Comparison of ENCODE assay signal across 1 cellular context in the genomic region with DNA sequence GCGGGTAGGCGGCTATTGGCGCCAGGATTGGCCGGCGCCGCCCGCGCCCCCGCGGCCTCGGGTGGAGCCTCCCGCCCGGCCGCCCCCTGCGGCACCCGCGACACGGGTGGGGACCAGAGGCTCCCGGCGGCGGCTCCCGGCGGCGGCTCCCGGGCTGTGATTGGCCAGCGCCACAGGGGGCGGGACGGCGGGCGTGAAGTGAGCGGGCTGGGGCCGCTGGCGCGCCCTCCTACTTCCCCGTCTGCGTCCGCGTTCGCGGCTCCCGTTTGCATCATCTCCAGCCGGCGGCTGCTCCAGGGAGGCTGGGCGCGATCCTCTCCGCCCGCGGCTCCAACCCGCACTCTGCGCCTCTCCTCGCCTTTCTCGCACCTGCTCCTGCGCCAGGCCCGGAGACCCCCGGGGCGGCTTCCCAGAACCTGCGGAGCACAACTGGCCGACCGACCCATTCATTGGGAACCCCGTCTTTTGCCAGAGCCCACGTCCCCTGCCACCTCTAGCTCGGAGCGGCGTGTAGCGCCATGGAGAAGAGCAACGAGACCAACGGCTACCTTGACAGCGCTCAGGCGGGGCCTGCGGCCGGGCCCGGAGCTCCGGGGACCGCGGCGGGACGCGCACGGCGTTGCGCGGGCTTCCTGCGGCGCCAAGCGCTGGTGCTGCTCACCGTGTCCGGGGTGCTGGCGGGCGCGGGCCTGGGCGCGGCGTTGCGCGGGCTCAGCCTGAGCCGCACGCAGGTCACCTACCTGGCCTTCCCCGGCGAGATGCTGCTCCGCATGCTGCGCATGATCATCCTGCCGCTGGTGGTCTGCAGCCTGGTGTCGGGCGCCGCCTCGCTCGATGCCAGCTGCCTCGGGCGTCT.
TF ChIP-seq lines count a peak whose summit lies in the region.

A gene (plus strand): TSS at position 274 of the 856 bp plus-strand sequence. CDS start 245 bp downstream, at position 519.

TF ChIP-seq in HepG2, 621 proteins besides CTCF, POLR2A, EP300 and RAD21 (continued from another document and continues in another):
- TF ChIP-seq, protein P1, sequence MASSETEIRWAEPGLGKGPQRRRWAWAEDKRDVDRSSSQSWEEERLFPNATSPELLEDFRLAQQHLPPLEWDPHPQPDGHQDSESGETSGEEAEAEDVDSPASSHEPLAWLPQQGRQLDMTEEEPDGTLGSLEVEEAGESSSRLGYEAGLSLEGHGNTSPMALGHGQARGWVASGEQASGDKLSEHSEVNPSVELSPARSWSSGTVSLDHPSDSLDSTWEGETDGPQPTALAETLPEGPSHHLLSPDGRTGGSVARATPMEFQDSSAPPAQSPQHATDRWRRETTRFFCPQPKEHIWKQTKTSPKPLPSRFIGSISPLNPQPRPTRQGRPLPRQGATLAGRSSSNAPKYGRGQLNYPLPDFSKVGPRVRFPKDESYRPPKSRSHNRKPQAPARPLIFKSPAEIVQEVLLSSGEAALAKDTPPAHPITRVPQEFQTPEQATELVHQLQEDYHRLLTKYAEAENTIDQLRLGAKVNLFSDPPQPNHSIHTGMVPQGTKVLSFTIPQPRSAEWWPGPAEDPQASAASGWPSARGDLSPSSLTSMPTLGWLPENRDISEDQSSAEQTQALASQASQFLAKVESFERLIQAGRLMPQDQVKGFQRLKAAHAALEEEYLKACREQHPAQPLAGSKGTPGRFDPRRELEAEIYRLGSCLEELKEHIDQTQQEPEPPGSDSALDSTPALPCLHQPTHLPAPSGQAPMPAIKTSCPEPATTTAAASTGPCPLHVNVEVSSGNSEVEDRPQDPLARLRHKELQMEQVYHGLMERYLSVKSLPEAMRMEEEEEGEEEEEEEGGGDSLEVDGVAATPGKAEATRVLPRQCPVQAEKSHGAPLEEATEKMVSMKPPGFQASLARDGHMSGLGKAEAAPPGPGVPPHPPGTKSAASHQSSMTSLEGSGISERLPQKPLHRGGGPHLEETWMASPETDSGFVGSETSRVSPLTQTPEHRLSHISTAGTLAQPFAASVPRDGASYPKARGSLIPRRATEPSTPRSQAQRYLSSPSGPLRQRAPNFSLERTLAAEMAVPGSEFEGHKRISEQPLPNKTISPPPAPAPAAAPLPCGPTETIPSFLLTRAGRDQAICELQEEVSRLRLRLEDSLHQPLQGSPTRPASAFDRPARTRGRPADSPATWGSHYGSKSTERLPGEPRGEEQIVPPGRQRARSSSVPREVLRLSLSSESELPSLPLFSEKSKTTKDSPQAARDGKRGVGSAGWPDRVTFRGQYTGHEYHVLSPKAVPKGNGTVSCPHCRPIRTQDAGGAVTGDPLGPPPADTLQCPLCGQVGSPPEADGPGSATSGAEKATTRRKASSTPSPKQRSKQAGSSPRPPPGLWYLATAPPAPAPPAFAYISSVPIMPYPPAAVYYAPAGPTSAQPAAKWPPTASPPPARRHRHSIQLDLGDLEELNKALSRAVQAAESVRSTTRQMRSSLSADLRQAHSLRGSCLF (CRISPR knock-in tag; IDR thresholded peaks at IDR 0.05; ENCODE audit: borderline replicate concordance) = no peak; the same call in 1 of the 2 replicates
- peak; percentile 66 for TF ChIP-seq SP5 (CRISPR knock-in tag; IDR thresholded peaks at IDR 0.05; ENCODE audit: borderline replicate concordance, low read depth)
- no peak for TF ChIP-seq ZEB1 (IDR thresholded peaks at IDR 0.05; ENCODE audit: insufficient replicate concordance, low read depth)
- no peak for TF ChIP-seq TBL1XR1 (IDR thresholded peaks at IDR 0.05; ENCODE audit: borderline replicate concordance, low read length, partially characterized antibody)
- TF ChIP-seq NONO (IDR thresholded peaks at IDR 0.05) = no peak
- TF ChIP-seq NONO (CRISPR knock-in tag; conservative IDR thresholded peaks at IDR 0.05) = peak; percentile 72; the same call in 1 of the 2 replicates
- TF ChIP-seq, protein P2, sequence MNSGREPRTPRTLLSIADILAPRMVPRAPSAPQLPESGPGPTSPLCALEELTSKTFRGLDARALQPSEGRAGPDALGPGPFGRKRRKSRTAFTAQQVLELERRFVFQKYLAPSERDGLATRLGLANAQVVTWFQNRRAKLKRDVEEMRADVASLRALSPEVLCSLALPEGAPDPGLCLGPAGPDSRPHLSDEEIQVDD (CRISPR knock-in tag; IDR thresholded peaks at IDR 0.05; ENCODE audit: borderline replicate concordance) = peak; percentile 1; the same call in 1 of the 2 replicates
- no peak for TF ChIP-seq MLLT10 (CRISPR knock-in tag; IDR thresholded peaks at IDR 0.05)
- no peak for TF ChIP-seq NFIB (CRISPR knock-in tag; IDR thresholded peaks at IDR 0.05; ENCODE audit: borderline replicate concordance)
- no peak; the same call in 1 of the 2 replicates for TF ChIP-seq ZNF225 (CRISPR knock-in tag; IDR thresholded peaks at IDR 0.05)
- peak in 1 of 2 experiments; percentile 42; a peak in 1 of 4 replicates for TF ChIP-seq KLF16 (CRISPR knock-in tag; IDR thresholded peaks at IDR 0.05)
- no peak for TF ChIP-seq HCFC1 (IDR thresholded peaks at IDR 0.05; ENCODE audit: low read depth, low read length)
- no peak for TF ChIP-seq ZFP36L1 (CRISPR knock-in tag; IDR thresholded peaks at IDR 0.05)
- no peak; the same call in 1 of the 2 replicates for TF ChIP-seq GATAD1 (CRISPR knock-in tag; IDR thresholded peaks at IDR 0.05)
- no peak for TF ChIP-seq KDM4B (CRISPR knock-in tag; IDR thresholded peaks at IDR 0.05)
- TF ChIP-seq SOX6 (IDR thresholded peaks at IDR 0.05) = no peak
- TF ChIP-seq SOX6 (CRISPR knock-in tag; IDR thresholded peaks at IDR 0.05) = peak; percentile 42; the same call in 1 of the 2 replicates
- no peak for TF ChIP-seq ELF4 (CRISPR knock-in tag; IDR thresholded peaks at IDR 0.05; ENCODE audit: borderline replicate concordance)
- TF ChIP-seq, protein P3, sequence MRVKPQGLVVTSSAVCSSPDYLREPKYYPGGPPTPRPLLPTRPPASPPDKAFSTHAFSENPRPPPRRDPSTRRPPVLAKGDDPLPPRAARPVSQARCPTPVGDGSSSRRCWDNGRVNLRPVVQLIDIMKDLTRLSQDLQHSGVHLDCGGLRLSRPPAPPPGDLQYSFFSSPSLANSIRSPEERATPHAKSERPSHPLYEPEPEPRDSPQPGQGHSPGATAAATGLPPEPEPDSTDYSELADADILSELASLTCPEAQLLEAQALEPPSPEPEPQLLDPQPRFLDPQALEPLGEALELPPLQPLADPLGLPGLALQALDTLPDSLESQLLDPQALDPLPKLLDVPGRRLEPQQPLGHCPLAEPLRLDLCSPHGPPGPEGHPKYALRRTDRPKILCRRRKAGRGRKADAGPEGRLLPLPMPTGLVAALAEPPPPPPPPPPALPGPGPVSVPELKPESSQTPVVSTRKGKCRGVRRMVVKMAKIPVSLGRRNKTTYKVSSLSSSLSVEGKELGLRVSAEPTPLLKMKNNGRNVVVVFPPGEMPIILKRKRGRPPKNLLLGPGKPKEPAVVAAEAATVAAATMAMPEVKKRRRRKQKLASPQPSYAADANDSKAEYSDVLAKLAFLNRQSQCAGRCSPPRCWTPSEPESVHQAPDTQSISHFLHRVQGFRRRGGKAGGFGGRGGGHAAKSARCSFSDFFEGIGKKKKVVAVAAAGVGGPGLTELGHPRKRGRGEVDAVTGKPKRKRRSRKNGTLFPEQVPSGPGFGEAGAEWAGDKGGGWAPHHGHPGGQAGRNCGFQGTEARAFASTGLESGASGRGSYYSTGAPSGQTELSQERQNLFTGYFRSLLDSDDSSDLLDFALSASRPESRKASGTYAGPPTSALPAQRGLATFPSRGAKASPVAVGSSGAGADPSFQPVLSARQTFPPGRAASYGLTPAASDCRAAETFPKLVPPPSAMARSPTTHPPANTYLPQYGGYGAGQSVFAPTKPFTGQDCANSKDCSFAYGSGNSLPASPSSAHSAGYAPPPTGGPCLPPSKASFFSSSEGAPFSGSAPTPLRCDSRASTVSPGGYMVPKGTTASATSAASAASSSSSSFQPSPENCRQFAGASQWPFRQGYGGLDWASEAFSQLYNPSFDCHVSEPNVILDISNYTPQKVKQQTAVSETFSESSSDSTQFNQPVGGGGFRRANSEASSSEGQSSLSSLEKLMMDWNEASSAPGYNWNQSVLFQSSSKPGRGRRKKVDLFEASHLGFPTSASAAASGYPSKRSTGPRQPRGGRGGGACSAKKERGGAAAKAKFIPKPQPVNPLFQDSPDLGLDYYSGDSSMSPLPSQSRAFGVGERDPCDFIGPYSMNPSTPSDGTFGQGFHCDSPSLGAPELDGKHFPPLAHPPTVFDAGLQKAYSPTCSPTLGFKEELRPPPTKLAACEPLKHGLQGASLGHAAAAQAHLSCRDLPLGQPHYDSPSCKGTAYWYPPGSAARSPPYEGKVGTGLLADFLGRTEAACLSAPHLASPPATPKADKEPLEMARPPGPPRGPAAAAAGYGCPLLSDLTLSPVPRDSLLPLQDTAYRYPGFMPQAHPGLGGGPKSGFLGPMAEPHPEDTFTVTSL (CRISPR knock-in tag; IDR thresholded peaks at IDR 0.05; ENCODE audit: borderline replicate concordance) = 0 out of 2 replicates have a peak, but pooled peaks have one; percentile 19
- TF ChIP-seq, protein P4, sequence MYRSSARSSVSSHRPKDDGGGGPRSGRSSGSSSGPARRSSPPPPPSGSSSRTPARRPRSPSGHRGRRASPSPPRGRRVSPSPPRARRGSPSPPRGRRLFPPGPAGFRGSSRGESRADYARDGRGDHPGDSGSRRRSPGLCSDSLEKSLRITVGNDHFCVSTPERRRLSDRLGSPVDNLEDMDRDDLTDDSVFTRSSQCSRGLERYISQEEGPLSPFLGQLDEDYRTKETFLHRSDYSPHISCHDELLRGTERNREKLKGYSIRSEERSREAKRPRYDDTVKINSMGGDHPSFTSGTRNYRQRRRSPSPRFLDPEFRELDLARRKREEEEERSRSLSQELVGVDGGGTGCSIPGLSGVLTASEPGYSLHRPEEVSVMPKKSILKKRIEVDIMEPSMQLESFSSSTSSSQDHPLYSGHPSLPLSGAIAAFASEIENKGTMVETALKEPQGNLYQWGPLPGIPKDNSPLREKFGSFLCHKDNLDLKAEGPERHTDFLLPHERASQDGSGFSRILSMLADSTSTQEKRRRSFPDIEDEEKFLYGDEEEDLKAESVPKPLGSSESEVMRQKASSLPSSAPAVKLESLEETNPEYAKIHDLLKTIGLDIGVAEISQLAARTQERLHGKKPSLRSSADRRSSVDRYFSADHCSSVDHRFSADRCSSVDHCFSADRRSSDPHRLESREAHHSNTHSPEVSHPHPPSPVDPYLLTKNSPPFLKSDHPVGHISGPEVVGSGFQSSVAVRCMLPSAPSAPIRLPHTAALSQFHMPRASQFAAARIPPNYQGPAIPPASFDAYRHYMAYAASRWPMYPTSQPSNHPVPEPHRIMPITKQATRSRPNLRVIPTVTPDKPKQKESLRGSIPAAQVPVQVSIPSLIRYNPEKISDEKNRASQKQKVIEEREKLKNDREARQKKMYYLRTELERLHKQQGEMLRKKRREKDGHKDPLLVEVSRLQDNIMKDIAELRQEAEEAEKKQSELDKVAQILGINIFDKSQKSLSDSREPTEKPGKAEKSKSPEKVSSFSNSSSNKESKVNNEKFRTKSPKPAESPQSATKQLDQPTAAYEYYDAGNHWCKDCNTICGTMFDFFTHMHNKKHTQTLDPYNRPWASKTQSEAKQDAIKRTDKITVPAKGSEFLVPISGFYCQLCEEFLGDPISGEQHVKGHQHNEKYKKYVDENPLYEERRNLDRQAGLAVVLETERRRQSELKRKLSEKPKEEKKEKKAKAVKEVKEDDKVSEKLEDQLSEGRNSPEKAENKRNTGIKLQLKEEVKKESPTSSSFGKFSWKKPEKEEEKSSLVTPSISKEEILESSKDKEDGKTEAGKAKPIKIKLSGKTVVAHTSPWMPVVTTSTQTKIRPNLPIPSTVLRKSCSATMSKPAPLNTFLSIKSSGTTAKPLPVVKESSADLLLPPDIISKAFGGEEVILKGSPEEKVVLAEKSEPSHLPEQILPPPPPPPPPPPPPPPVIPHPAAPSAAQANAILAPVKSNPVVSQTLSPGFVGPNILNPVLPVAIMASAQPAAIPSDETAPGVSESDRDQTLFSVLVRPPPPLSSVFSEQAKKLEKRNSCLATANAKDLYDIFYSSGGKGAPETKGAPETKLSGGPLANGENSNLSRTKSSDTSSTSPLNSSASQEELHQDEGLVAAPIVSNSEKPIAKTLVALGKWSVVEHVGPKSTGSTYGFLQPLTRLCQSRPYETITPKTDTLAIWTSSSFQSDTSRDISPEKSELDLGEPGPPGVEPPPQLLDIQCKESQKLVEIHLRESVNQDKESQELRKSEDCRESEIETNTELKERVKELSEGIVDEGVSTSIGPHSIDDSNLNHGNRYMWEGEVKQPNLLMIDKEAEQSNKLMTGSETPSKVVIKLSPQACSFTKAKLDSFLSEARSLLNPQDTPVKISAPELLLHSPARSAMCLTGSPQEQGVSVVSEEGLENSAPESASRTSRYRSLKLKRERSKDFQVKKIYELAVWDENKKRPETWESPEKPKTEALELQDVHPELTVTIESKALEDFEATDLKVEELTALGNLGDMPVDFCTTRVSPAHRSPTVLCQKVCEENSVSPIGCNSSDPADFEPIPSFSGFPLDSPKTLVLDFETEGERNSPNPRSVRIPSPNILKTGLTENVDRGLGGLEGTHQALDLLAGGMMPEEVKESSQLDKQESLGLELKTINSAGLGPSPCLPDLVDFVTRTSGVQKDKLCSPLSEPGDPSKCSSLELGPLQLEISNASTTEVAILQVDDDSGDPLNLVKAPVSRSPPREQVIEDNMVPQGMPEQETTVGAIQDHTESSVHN (CRISPR knock-in tag; IDR thresholded peaks at IDR 0.05) = peak; percentile 4; the same call in 1 of the 2 replicates
- no peak for TF ChIP-seq PHF21A (CRISPR knock-in tag; IDR thresholded peaks at IDR 0.05)
- TF ChIP-seq TBP (CRISPR knock-in tag; IDR thresholded peaks at IDR 0.05) = 0 out of 2 replicates have a peak, but pooled peaks have one; percentile 26
- no peak for TF ChIP-seq ZSCAN9 (CRISPR knock-in tag; IDR thresholded peaks at IDR 0.05; ENCODE audit: borderline replicate concordance)
- no peak for TF ChIP-seq ZNF629 (CRISPR knock-in tag; conservative IDR thresholded peaks at IDR 0.05)
- no peak for TF ChIP-seq ZNF562 (CRISPR knock-in tag; IDR thresholded peaks at IDR 0.05; ENCODE audit: borderline replicate concordance)
- no peak; the same call in 1 of the 2 replicates for TF ChIP-seq GLI4 (CRISPR knock-in tag; IDR thresholded peaks at IDR 0.05; ENCODE audit: borderline replicate concordance)
- TF ChIP-seq ZNF501 (CRISPR knock-in tag; IDR thresholded peaks at IDR 0.05) = no peak
- TF ChIP-seq ZNF180 (CRISPR knock-in tag; IDR thresholded peaks at IDR 0.05; ENCODE audit: borderline replicate concordance, low read depth) = no peak
- TF ChIP-seq, protein P5, sequence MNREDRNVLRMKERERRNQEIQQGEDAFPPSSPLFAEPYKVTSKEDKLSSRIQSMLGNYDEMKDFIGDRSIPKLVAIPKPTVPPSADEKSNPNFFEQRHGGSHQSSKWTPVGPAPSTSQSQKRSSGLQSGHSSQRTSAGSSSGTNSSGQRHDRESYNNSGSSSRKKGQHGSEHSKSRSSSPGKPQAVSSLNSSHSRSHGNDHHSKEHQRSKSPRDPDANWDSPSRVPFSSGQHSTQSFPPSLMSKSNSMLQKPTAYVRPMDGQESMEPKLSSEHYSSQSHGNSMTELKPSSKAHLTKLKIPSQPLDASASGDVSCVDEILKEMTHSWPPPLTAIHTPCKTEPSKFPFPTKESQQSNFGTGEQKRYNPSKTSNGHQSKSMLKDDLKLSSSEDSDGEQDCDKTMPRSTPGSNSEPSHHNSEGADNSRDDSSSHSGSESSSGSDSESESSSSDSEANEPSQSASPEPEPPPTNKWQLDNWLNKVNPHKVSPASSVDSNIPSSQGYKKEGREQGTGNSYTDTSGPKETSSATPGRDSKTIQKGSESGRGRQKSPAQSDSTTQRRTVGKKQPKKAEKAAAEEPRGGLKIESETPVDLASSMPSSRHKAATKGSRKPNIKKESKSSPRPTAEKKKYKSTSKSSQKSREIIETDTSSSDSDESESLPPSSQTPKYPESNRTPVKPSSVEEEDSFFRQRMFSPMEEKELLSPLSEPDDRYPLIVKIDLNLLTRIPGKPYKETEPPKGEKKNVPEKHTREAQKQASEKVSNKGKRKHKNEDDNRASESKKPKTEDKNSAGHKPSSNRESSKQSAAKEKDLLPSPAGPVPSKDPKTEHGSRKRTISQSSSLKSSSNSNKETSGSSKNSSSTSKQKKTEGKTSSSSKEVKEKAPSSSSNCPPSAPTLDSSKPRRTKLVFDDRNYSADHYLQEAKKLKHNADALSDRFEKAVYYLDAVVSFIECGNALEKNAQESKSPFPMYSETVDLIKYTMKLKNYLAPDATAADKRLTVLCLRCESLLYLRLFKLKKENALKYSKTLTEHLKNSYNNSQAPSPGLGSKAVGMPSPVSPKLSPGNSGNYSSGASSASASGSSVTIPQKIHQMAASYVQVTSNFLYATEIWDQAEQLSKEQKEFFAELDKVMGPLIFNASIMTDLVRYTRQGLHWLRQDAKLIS (CRISPR knock-in tag; IDR thresholded peaks at IDR 0.05) = no peak
